ENCODE assay signal across 14 cellular contexts in genomic region chr1:229597877-229598276, GRCh38. TPM values are rescaled to one million over a fixed set of nuclear protein-coding genes. Genes with fewer than 3 reads are reported as not detected.
DNase-seq lines count a peak whose midpoint lies in the region; ATAC-seq, FAIRE-seq and TF ChIP-seq lines count a peak whose summit lies in the region.
"Had no signal": no experiment of that assay in that cellular context is flagged by ENCODE, and none has a peak within 500 bp of the region (broad histone marks: within the 10 kb centered on the region; RNA-seq: fewer than 3 reads in every experiment).

No MANE protein-coding gene starts in this region.

- H3K4me1 ChIP-seq in adipocyte (ENCODE audit: control insufficient read depth, insufficient read depth, low read length) (peaks cover 37% of the 10 kb centered on the region), heart right ventricle (peaks cover 2 to 50% (median 35%) of the 10 kb centered on the region in 9 donors), gastrocnemius medialis (peaks cover 26 to 34% of the 10 kb centered on the region in 2 donors), pancreas (no peaks in the 10 kb centered on the region)
- H3K4me1 ChIP-seq: right lobe of liver had no signal

- CTCF ChIA-PET in AG04449 (lab: Yijun Ruan, JAX) = interaction anchor here (1.1 to 3.2 kb wide), 2 partner anchors 39 to 41 kb away, joined by 4 to 10 read pairs; partner anchors contain the start of gene ABCB10

- intact Hi-C loops in heart right ventricle (cut with DNase I) (loop anchor here in 2 of 10 donors (2.0 to 5.0 kb wide), 2 partner anchors 39 to 41 kb away; partner anchors contain the start of gene ABCB10 (in 2 of the 2)), gastrocnemius medialis (cut with DNase I; ENCODE audit: low total_unique reads) (loop anchor here (2.0 kb wide), 1 partner anchor 39 kb away; the partner anchor contains the start of gene ABCB10), pancreas (cut with DNase I) (no loop called here)

- no peak overlapping the region for H3K4me3 ChIP-seq in AG04449 (ENCODE audit: low read depth, low read length)
- peak overlapping the region; percentile 71 for H3K4me3 ChIP-seq in adipocyte (ENCODE audit: low read length)
- H3K4me3 ChIP-seq in heart right ventricle = peak overlapping the region in 1 of 10 donors; percentile 6
- H3K4me3 ChIP-seq in gastrocnemius medialis = peak overlapping the region in 1 of 4 donors; percentile 1
- H3K4me3 ChIP-seq in pancreas = no peak overlapping the region
- no peak overlapping the region for H3K4me3 ChIP-seq in MG63
- H3K4me3 ChIP-seq: right lobe of liver had no signal

- POLR2A ChIA-PET in AG04449 (lab: Yijun Ruan, JAX) = no interaction called here

- peak in 4 of 8 donors; percentile 16 to 52 (median 40) for ATAC-seq in heart right ventricle
- ATAC-seq in gastrocnemius medialis = peak; percentile 44 to 63
- ATAC-seq in pancreas = no peak
- no peak for ATAC-seq in HG03045 (IDR thresholded peaks at IDR 0.05; ENCODE audit: unreplicated experiment)
- no peak for ATAC-seq in activated naive CD4-positive, alpha-beta T cell treated with anti-CD3 and anti-CD28 coated beads, Interleukin-2, amount 50 U/mL, for 72 hours

- no peak for FAIRE-seq in pancreas (lab: Jason Lieb, UNC)

- H3K36me3 ChIP-seq in adipocyte (ENCODE audit: control insufficient read depth, insufficient read depth, low read length, severe bottlenecking) (peaks cover 55% of the 10 kb centered on the region), heart right ventricle (peaks cover 0 to 62% (median 20%) of the 10 kb centered on the region in 9 donors), gastrocnemius medialis (peaks cover 0 to 46% of the 10 kb centered on the region in 2 donors), pancreas (peaks cover 0 to 33% (median 6%) of the 10 kb centered on the region in 3 donors), MG63 (peaks cover 56% of the 10 kb centered on the region)

- peak; percentile 5 for DNase-seq in AG04449 (ENCODE audit: low read depth, low spot score)
- no peak for DNase-seq in adipocyte (ENCODE audit: low read depth)
- DNase-seq in heart right ventricle = no peak
- DNase-seq in gastrocnemius medialis = no peak
- DNase-seq in pancreas = no peak
- no peak for DNase-seq in MG63
- no peak for DNase-seq in activated naive CD4-positive, alpha-beta T cell treated with anti-CD3 and anti-CD28 coated beads, Interleukin-2, amount 50 U/mL, for 72 hours (ENCODE audit: low spot score in 2 of 2)
- DNase-seq: activated CD8-positive, alpha-beta memory T cell treated with anti-CD3 and anti-CD28 coated beads for 24 hours; activated naive CD4-positive, alpha-beta T cell treated with Interleukin-2 at 50 U/mL for 16 hours; DMS153; NCI-H2029 treated with DMSO at 0.1 percent for 48 hours; right lobe of liver had no signal

- TF ChIP-seq CTCF in AG04449 (IDR thresholded peaks at IDR 0.05; ENCODE audit: insufficient read depth, low read length, missing control alignments) = no peak
- no peak for TF ChIP-seq CTCF in heart right ventricle (IDR thresholded peaks at IDR 0.05)
- no peak for TF ChIP-seq CTCF in gastrocnemius medialis (IDR thresholded peaks at IDR 0.05 in 4 of 5, conservative IDR thresholded peaks at IDR 0.05 in 1 of 5)
- TF ChIP-seq CTCF in pancreas (IDR thresholded peaks at IDR 0.05) = no peak

- no peaks in the 10 kb centered on the region for H3K9me3 ChIP-seq in adipocyte (ENCODE audit: control insufficient read depth, low read length)
- H3K9me3 ChIP-seq in heart right ventricle = no peaks in the 10 kb centered on the region
- H3K9me3 ChIP-seq in gastrocnemius medialis = no peaks in the 10 kb centered on the region
- no peaks in the 10 kb centered on the region for H3K9me3 ChIP-seq in pancreas
- H3K9me3 ChIP-seq in MG63 = no peaks in the 10 kb centered on the region
- H3K9me3 ChIP-seq: right lobe of liver had no signal

- H3K27ac Mint-ChIP-seq in activated naive CD4-positive, alpha-beta T cell treated with anti-CD3 and anti-CD28 coated beads, Interleukin-2, amount 50 U/mL, for 72 hours = peak overlapping the region in 1 of 2 donors; percentile 4

- H3K9me3 Mint-ChIP-seq in activated naive CD4-positive, alpha-beta T cell treated with anti-CD3 and anti-CD28 coated beads, Interleukin-2, amount 50 U/mL, for 72 hours = no peaks in the 10 kb centered on the region
- H3K9me3 Mint-ChIP-seq: central memory CD8-positive, alpha-beta T cell had no signal

- WGBS in heart right ventricle, 2 donors = 39 to 48% methylated on average over 3 of the region's 3 CpGs
- 83 to 87% methylated on average over 3 of the region's 3 CpGs for WGBS in pancreas, 2 donors

- H3K27me3 ChIP-seq in adipocyte (replicated peaks; ENCODE audit: control insufficient read depth, insufficient read depth, low read length) (no peaks in the 10 kb centered on the region), heart right ventricle (no peaks in the 10 kb centered on the region), gastrocnemius medialis (no peaks in the 10 kb centered on the region), pancreas (no peaks in the 10 kb centered on the region), MG63 (no peaks in the 10 kb centered on the region)
- H3K27me3 ChIP-seq: right lobe of liver had no signal

- in situ Hi-C loops in gastrocnemius medialis (cut with MboI; ENCODE audit: low sequenced_read_pairs in 4 of 4) = no loop called here

- TF ChIP-seq POLR2A in gastrocnemius medialis (IDR thresholded peaks at IDR 0.05) = no peak

- peak overlapping the region; percentile 53 for H3K9ac ChIP-seq in adipocyte (ENCODE audit: low read length)

- H3K36me3 Mint-ChIP-seq in activated naive CD4-positive, alpha-beta T cell treated with anti-CD3 and anti-CD28 coated beads, Interleukin-2, amount 50 U/mL, for 72 hours = peaks cover 16 to 36% of the 10 kb centered on the region in 2 donors

- H3K27ac ChIP-seq in heart right ventricle = peak overlapping the region; percentile 55 to 88 (median 81)
- H3K27ac ChIP-seq in gastrocnemius medialis = peak overlapping the region; percentile 75 to 84 (median 81)
- H3K27ac ChIP-seq in pancreas = peak overlapping the region in 2 of 4 donors; percentile 21 to 47

RNA-seq across cellular contexts. Expression of gene TAF5L, which starts 28.0 kb away (rescaled TPM):
- total RNA-seq in heart right ventricle (10 to 100 TPM in 9 of 10 donors, 1 to 10 TPM in 1; 9.7 to 13.7 (median 11.2) TPM), gastrocnemius medialis (10 to 100 TPM; 14.5 to 37.4 (median 24.3) TPM), pancreas (1 to 10 TPM; 4.4 to 9.5 (median 7.1) TPM)
- polyA plus RNA-seq in heart right ventricle (1 to 10 TPM; 6.0 to 8.6 TPM), pancreas (1 to 10 TPM; 5.1 to 8.5 TPM)
- 26.9 TPM in 2 replicates for total RNA-seq in MG63 (2014; rRNA removed; shearing (Covaris generic); ENCODE audit: low replicate concordance)
- 10 to 100 TPM; 10.9 to 21.6 TPM for total RNA-seq in activated naive CD4-positive, alpha-beta T cell treated with anti-CD3 and anti-CD28 coated beads, Interleukin-2, amount 50 U/mL, for 72 hours

RNA-seq across cellular contexts. Expression of gene URB2, which starts 28.2 kb away (rescaled TPM):
- total RNA-seq in heart right ventricle (1 to 10 TPM; 2.9 to 5.6 (median 4.4) TPM), gastrocnemius medialis (10 to 100 TPM in 3 of 4 donors, 1 to 10 TPM in 1; 9.9 to 20.6 (median 13.4) TPM), pancreas (1 to 10 TPM; 2.0 to 4.7 (median 3.9) TPM)
- polyA plus RNA-seq in heart right ventricle (1 to 10 TPM; 1.6 to 2.1 TPM), pancreas (1 to 10 TPM; 2.0 to 2.3 TPM)
- 19.8 and 21.3 TPM in 2 replicates for total RNA-seq in MG63 (2014; rRNA removed; shearing (Covaris generic); ENCODE audit: low replicate concordance)
- total RNA-seq in activated naive CD4-positive, alpha-beta T cell treated with anti-CD3 and anti-CD28 coated beads, Interleukin-2, amount 50 U/mL, for 72 hours = 10 to 100 TPM; 11.4 to 15.7 TPM

RNA-seq across cellular contexts. Expression of gene ABCB10, which starts 39.4 kb away (rescaled TPM):
- 10 to 100 TPM in 8 of 10 donors, 1 to 10 TPM in 2; 8.9 to 13.5 (median 11.9) TPM for total RNA-seq in heart right ventricle
- polyA plus RNA-seq in heart right ventricle = 10 to 100 TPM in 1 of 2 donors, 1 to 10 TPM in 1; 4.2 to 11.1 TPM
- 10 to 100 TPM; 14.5 to 29.9 (median 19.3) TPM for total RNA-seq in gastrocnemius medialis
- 1 to 10 TPM; 4.9 to 8.6 (median 7.2) TPM for total RNA-seq in pancreas
- 1 to 10 TPM; 3.8 to 6.5 TPM for polyA plus RNA-seq in pancreas
- 34.2 and 38.4 TPM in 2 replicates for total RNA-seq in MG63 (2014; rRNA removed; shearing (Covaris generic); ENCODE audit: low replicate concordance)
- total RNA-seq in activated naive CD4-positive, alpha-beta T cell treated with anti-CD3 and anti-CD28 coated beads, Interleukin-2, amount 50 U/mL, for 72 hours = 10 to 100 TPM; 17.4 to 39.3 TPM

Comparison
In these comparisons a context has a peak if more than half of its experiments do, and no peak if none do; other contexts are left out.
1. ATAC-seq: peak in gastrocnemius medialis (2 of 2); none in pancreas (0 of 4), HG03045 (single experiment) and activated naive CD4-positive, alpha-beta T cell treated with anti-CD3 and anti-CD28 coated beads, Interleukin-2, amount 50 U/mL, for 72 hours (0 of 2).